2 cellular contexts compared by ENCODE assay signal in the genomic region with DNA sequence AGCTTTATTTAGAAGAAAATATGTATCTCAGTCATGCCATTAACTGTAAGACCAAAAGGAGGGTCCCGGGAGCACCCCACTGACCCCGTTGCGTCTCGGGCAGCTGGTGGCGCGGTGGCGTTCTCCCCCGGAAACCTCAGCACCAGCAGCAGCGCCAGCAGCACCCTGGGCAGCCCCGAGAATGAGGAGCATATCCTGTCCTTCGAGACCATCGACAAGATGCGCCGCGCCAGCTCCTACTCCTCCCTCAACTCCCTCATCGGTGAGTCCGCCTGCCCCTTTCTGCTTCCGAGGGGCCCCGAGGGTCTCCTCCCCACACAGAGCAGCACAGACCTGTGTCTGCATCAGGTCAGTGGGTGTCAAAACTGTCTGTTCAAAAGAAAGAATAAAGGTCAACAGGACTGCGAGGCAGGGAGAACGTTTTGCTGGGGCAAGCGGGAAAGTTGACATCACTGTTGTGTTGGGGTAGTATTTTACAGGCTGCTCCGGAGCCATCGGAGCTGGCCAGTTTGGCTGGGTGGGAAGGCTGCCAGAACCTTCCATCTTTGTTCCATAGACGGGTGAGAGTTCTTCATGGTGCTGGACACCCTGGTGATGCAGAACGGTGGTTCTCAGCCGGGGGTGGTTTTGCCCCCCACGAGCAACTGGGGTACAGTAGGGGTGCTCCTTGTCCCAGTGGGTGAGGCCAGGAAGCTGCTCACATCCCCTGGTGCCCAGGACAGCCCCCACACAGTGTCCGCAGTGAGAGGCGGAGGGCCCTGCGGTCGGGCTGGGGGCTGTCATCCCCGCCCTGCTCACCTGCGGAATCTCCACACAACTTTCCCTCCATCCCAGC.
TF ChIP-seq lines count a peak whose summit lies in the region.

No MANE protein-coding gene starts in this region.

TF ChIP-seq in IMR-90, 13 proteins besides CTCF, POLR2A, EP300 and RAD21:
- TF ChIP-seq MXI1 (IDR thresholded peaks at IDR 0.05; ENCODE audit: borderline replicate concordance, low read depth, low read length) (no peak), BHLHE40 (IDR thresholded peaks at IDR 0.05; ENCODE audit: low read depth, low read length) (no peak), RFX5 (IDR thresholded peaks at IDR 0.05; ENCODE audit: low read depth, low read length) (no peak)

TF ChIP-seq in GM12891, 5 proteins besides CTCF, POLR2A, EP300 and RAD21:
- TF ChIP-seq PAX5 (IDR thresholded peaks at IDR 0.05; ENCODE audit: insufficient read depth, low read length, severe bottlenecking), result no peak
- TF ChIP-seq TAF1 (IDR thresholded peaks at IDR 0.05; ENCODE audit: low read depth, low read length), result no peak
- TF ChIP-seq POLR2AphosphoS5 (IDR thresholded peaks at IDR 0.05; ENCODE audit: low read depth, low read length), result no peak
- no peak for TF ChIP-seq SPI1 (IDR thresholded peaks at IDR 0.05; ENCODE audit: low read depth, low read length)
- no peak for TF ChIP-seq POU2F2 (IDR thresholded peaks at IDR 0.05; ENCODE audit: low read depth, low read length)
